Comparison of ENCODE assay signal across 26 cellular contexts in the genomic region with DNA sequence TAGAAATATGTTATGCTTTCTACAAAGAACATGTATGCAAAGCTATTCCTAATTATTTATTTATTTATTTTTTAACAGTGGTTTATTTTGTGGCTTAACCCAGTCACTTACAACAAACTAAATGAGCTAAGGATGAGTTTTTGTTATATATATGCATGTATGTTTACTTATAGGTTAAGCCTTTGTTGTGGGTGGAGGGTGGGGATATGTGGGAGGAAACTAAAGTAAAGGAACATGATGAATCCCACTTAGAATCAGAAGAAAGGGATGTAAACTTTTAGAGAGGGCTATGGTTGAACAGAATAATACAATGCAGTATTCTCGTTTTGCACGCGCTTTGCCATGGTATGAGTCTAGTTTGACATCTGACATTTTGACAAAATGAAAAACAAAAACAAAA.
"Had no signal": no experiment of that assay in that cellular context is flagged by ENCODE, and none has a peak within 500 bp of the region (broad histone marks: within the 10 kb centered on the region; RNA-seq: fewer than 3 reads in every experiment).

No MANE protein-coding gene starts in this region.

- H3K9me3 ChIP-seq: colonic mucosa, esophagus squamous epithelium, gastrocnemius medialis, heart right ventricle, left lung, lower lobe of right lung, mucosa of descending colon had no signal

- H3K4me1 ChIP-seq: colonic mucosa, lower lobe of right lung had no signal

- ATAC-seq: effector memory CD8-positive, alpha-beta T cell; esophagus mucosa; gastrocnemius medialis; heart right ventricle; left cardiac atrium; left lung; left ventricle myocardium superior; lower lobe of right lung; mucosa of descending colon had no signal

- DNase-seq: colonic mucosa; cortex of kidney; effector CD8-positive, alpha-beta T cell; effector memory CD8-positive, alpha-beta T cell; endodermal cell; erythroblast; esophagus squamous epithelium; foreskin fibroblast; foreskin melanocyte; gastrocnemius medialis; glutamatergic neuron; head of caudate nucleus; heart right ventricle; hippocampal formation; left cardiac atrium; left lung; left ventricle myocardium superior; lower lobe of right lung; mesenchymal stem cell; mucosa of descending colon; naive B cell had no signal

- H3K36me3 ChIP-seq: colonic mucosa, esophagus squamous epithelium, gastrocnemius medialis, heart right ventricle, left lung, lower lobe of right lung had no signal

- H3K27me3 ChIP-seq: colonic mucosa, esophagus squamous epithelium, gastrocnemius medialis, heart right ventricle, left lung had no signal

- FAIRE-seq: endometrium, islet of Langerhans, keratinocyte had no signal

- H3K27ac ChIP-seq: colonic mucosa, epithelial cell of prostate, esophagus squamous epithelium, gastrocnemius medialis, heart right ventricle, left lung, lower lobe of right lung had no signal

- H3K4me3 ChIP-seq: colonic mucosa, esophagus squamous epithelium, gastrocnemius medialis, heart right ventricle, left lung, lower lobe of right lung, mucosa of descending colon had no signal
